ENCODE assay signal across 14 cellular contexts in genomic region chr4:52914051-52914605, GRCh38. TPM values are rescaled to one million over a fixed set of nuclear protein-coding genes. Genes with fewer than 3 reads are reported as not detected.
DNase-seq lines count a peak whose midpoint lies in the region; ATAC-seq and TF ChIP-seq lines count a peak whose summit lies in the region.
"Had no signal": no experiment of that assay in that cellular context is flagged by ENCODE, and none has a peak within 500 bp of the region (broad histone marks: within the 10 kb centered on the region; RNA-seq: fewer than 3 reads in every experiment).

No MANE protein-coding gene starts in this region.

- H3K27me3 Mint-ChIP-seq in Calu3 (ENCODE audit: unreplicated experiment) = no peaks in the 10 kb centered on the region
- peaks cover 7% of the 10 kb centered on the region for H3K27me3 Mint-ChIP-seq in GM23338 (ENCODE audit: insufficient read depth, low read depth, poor library complexity)

- no peak overlapping the region for H3K27ac ChIP-seq in GM23338 (ENCODE audit: low read depth)

- BruUV-seq in Calu3 (replicated peaks; lab: Mats Ljungman, UMichigan) = no TSS peak

- no peaks in the 10 kb centered on the region for H3F3A ChIP-seq in GM23338 (replicated peaks; ENCODE audit: low read depth)

- H3K4me1 ChIP-seq in GM23338 (ENCODE audit: insufficient read depth) = peaks cover 6% of the 10 kb centered on the region

- H3K36me3 Mint-ChIP-seq in Calu3 (ENCODE audit: insufficient read depth, unreplicated experiment) = no peaks in the 10 kb centered on the region
- H3K36me3 Mint-ChIP-seq in GM23338 (ENCODE audit: low read depth) = no peaks in the 10 kb centered on the region

- CTCF ChIA-PET in Calu3 (lab: Charles Lee) (interaction anchor here (0.5 to 1.1 kb wide), 3 partner anchors 19 to 1320 kb away, joined by 3 to 4 read pairs (median 3); no protein-coding TSS in a partner anchor), HEK293T (lab: Yijun Ruan, JAX) (interaction anchor here (0.7 kb wide), 1 partner anchor 187 kb away, joined by 4 read pairs; no protein-coding TSS in a partner anchor)

- H3K79me2 ChIP-seq in GM23338 (replicated peaks; ENCODE audit: insufficient read depth) = no peaks in the 10 kb centered on the region

- POLR2A ChIA-PET in HEK293T (lab: Yijun Ruan, JAX) = interaction anchor here (1.6 kb wide), 1 partner anchor 192 kb away, joined by 7 read pairs; no protein-coding TSS in a partner anchor

- H3K36me3 ChIP-seq in GM23338 (ENCODE audit: insufficient read depth) = no peaks in the 10 kb centered on the region

- intact Hi-C loops in Calu3 (cut with micrococcal nuclease; ENCODE audit: unreplicated experiment) = loop anchor here (5.0 to 10.0 kb wide), 3 partner anchors 68 to 192 kb away; no protein-coding TSS in a partner anchor

- no peak overlapping the region for H2AFZ ChIP-seq in GM23338

- TF ChIP-seq CTCF in Calu3 (IDR thresholded peaks at IDR 0.05; ENCODE audit: unreplicated experiment) (no peak), foreskin fibroblast (IDR thresholded peaks at IDR 0.05; ENCODE audit: low read depth, low read length) (no peak), GM23338 (conservative IDR thresholded peaks at IDR 0.05; ENCODE audit: low read depth in 2 of 2) (no peak)

- DNase-seq in Calu3 (peak; percentile 11), RPMI7951 (ENCODE audit: low read depth) (peak; percentile 35), foreskin fibroblast (peak; percentile 81 to 87), non-pigmented ciliary epithelial cell (ENCODE audit: low read depth) (peak; percentile 55), NCI-H1694 (lab: John Stamatoyannopoulos, UW) (no peak), DMS153 (lab: John Stamatoyannopoulos, UW) (no peak), HEK293T (ENCODE audit: extremely low spot score) (no peak), GM23338 (ENCODE audit: low spot score) (no peak)
- DNase-seq: activated CD4-positive, alpha-beta T cell treated with anti-CD3 and anti-CD28 coated beads, Interleukin-2, amount 50 U/mL, for 4 hours; activated naive CD4-positive, alpha-beta T cell treated with anti-CD3 and anti-CD28 coated beads for 36 hours; hippocampal formation; NCI-H1930; OCI-M1 had no signal

- H3K9me3 Mint-ChIP-seq in Calu3 (ENCODE audit: low read depth, unreplicated experiment) (no peaks in the 10 kb centered on the region), GM23338 (no peaks in the 10 kb centered on the region)
- H3K9me3 Mint-ChIP-seq: activated naive CD4-positive, alpha-beta T cell treated with anti-CD3 and anti-CD28 coated beads for 36 hours; T-helper 1 cell treated with Interleukin-12 subunit alpha and Interleukin-12 subunit beta and Interleukin-4 antibody, amounts not matched to agents 30 μg/mL and 1 μg/mL, for 36 hours had no signal

- peaks cover 19% of the 10 kb centered on the region for H3K4me1 Mint-ChIP-seq in Calu3 (ENCODE audit: low read depth, unreplicated experiment)
- H3K4me1 Mint-ChIP-seq in GM23338 = peaks cover 22% of the 10 kb centered on the region

- H3K27me3 ChIP-seq in GM23338 (ENCODE audit: insufficient read depth) = no peaks in the 10 kb centered on the region

- H3K4me3 Mint-ChIP-seq in Calu3 (ENCODE audit: low read depth, unreplicated experiment) = peak overlapping the region; percentile 37
- no peak overlapping the region for H3K4me3 Mint-ChIP-seq in GM23338
- H3K4me3 Mint-ChIP-seq: activated naive CD4-positive, alpha-beta T cell treated with anti-CD3 and anti-CD28 coated beads for 36 hours; T-helper 1 cell treated with Interleukin-12 subunit alpha and Interleukin-12 subunit beta and Interleukin-4 antibody, amounts not matched to agents 30 μg/mL and 1 μg/mL, for 36 hours had no signal

- ATAC-seq in GM23338 = no peak

- no peaks in the 10 kb centered on the region for H4K20me1 ChIP-seq in GM23338 (replicated peaks; ENCODE audit: insufficient read depth)

- H3K27ac Mint-ChIP-seq in Calu3 (ENCODE audit: unreplicated experiment) = peak overlapping the region; percentile 64
- H3K27ac Mint-ChIP-seq in GM23338 = no peak overlapping the region
- H3K27ac Mint-ChIP-seq: activated naive CD4-positive, alpha-beta T cell treated with anti-CD3 and anti-CD28 coated beads for 36 hours; T-helper 1 cell treated with Interleukin-12 subunit alpha and Interleukin-12 subunit beta and Interleukin-4 antibody, amounts not matched to agents 30 μg/mL and 1 μg/mL, for 36 hours had no signal

- H3K4me2 ChIP-seq in GM23338 = no peak overlapping the region

- H3K9me2 ChIP-seq in GM23338 (ENCODE audit: insufficient read depth) = peaks cover 8% of the 10 kb centered on the region; the same call in 1 of the 2 replicates

- H3K4me3 ChIP-seq in foreskin fibroblast (ENCODE audit: low read depth in 1 of 2, low read length in 2 of 2) = no peak overlapping the region
- no peak overlapping the region for H3K4me3 ChIP-seq in GM23338

TF ChIP-seq in HEK293T, 16 proteins besides CTCF, POLR2A, EP300 and RAD21:
- no peak for TF ChIP-seq ZNF384 (IDR thresholded peaks at IDR 0.05)
- TF ChIP-seq ELF4 (IDR thresholded peaks at IDR 0.05) = no peak
- no peak for TF ChIP-seq HDGF (IDR thresholded peaks at IDR 0.05; ENCODE audit: borderline replicate concordance)
- no peak for TF ChIP-seq TARDBP (IDR thresholded peaks at IDR 0.05)
- TF ChIP-seq L3MBTL2 (conservative IDR thresholded peaks at IDR 0.05) = no peak
- TF ChIP-seq SP1 (IDR thresholded peaks at IDR 0.05) = no peak
- TF ChIP-seq FOXK2 (IDR thresholded peaks at IDR 0.05) = no peak
- no peak for TF ChIP-seq FOXM1 (IDR thresholded peaks at IDR 0.05; ENCODE audit: borderline replicate concordance)
- no peak for TF ChIP-seq ARNT (IDR thresholded peaks at IDR 0.05)
- no peak for TF ChIP-seq CTBP1 (IDR thresholded peaks at IDR 0.05; ENCODE audit: borderline replicate concordance)

TF ChIP-seq in GM23338, 12 proteins besides CTCF, POLR2A, EP300 and RAD21:
- TF ChIP-seq POLR2AphosphoS5 (IDR thresholded peaks at IDR 0.05; ENCODE audit: low read depth) = no peak
- no peak for TF ChIP-seq ZNF331 (CRISPR knock-in tag; IDR thresholded peaks at IDR 0.05; ENCODE audit: low read depth)
- TF ChIP-seq REST (IDR thresholded peaks at IDR 0.05; ENCODE audit: unreplicated experiment) = no peak
- no peak for TF ChIP-seq EZH2phosphoT487 (IDR thresholded peaks at IDR 0.05; ENCODE audit: unreplicated experiment)
- no peak for TF ChIP-seq STAT1 (IDR thresholded peaks at IDR 0.05; ENCODE audit: unreplicated experiment)
- no peak for TF ChIP-seq CREB1 (CRISPR knock-in tag; IDR thresholded peaks at IDR 0.05; ENCODE audit: low read depth)
- TF ChIP-seq ZNF114 (CRISPR knock-in tag; IDR thresholded peaks at IDR 0.05) = no peak

RNA-seq across cellular contexts. Expression of gene RASL11B, which starts 52.0 kb away (rescaled TPM):
- total RNA-seq in Calu3 (2022) = 0.42 and 0.64 TPM in 2 replicates
- total RNA-seq in RPMI7951 (2014; rRNA removed; shearing (Covaris generic)) = 1.2 and 1.9 TPM in 2 replicates
- 97.0 and 100.0 TPM in 2 replicates for total RNA-seq in GM23338 (2014; rRNA removed; shearing (Covaris generic))
- polyA plus RNA-seq in GM23338 (2016; fragmentation: Nextera tagmentation; extraction: Ambion mirVana) = 66.8 and 69.7 TPM in 2 replicates

Comparison
In these comparisons a context has a peak if more than half of its experiments do, and no peak if none do; other contexts are left out.
1. DNase-seq: peak in Calu3 (single experiment), RPMI7951 (single experiment), foreskin fibroblast (2 of 2) and non-pigmented ciliary epithelial cell (single experiment); none in NCI-H1694 (single experiment), DMS153 (single experiment), HEK293T (single experiment) and GM23338 (single experiment).
2. RNA of gene RASL11B, which starts 52.0 kb away (total RNA-seq): 97.0 to 100.0 TPM in GM23338; 1.2 to 1.9 TPM in RPMI7951 and 0.42 to 0.64 TPM in Calu3; every median in the first group is over 10 times any median in the second.